ENCODE assay signal across 7 cellular contexts in the genomic region with DNA sequence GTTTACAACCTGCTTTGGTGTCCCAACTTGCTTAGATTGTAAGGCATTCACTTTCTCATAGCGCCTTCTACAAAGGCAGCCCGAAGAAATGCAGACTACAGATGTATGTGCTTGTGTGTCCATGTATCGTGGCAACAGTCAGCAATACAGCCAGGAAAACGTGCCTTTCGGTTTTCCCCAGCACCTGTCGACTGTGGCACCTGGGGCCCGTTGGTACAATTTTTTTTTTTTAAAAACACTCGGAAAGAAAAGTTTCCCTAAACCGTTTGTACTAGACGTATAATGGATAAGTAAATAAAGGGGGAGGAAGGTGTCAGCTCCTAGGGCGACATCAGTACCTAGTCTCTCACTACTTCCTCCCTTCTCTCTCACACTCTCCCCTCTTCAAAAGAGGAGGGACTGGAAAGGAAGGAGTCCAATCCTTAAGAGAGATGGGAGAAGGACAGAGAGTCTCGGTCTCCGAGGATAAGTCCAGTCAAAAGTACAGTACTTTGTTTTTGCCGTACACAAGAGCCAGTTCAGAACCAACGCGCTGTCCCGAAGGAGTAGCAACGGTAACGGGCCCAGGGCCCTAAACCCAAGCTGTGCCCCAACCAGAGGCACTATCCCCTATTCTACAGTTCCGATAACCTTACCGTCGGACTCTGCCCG. TPM values are rescaled to one million over a fixed set of nuclear protein-coding genes. Genes with fewer than 3 reads are reported as not detected.
DNase-seq lines count a peak whose midpoint lies in the region; TF ChIP-seq lines count a peak whose summit lies in the region.

No MANE protein-coding gene starts in this region.

- peaks cover 43% of the 10 kb centered on the region for H4K20me1 ChIP-seq in SU-DHL-6 (ENCODE audit: low read depth, low read length)

- H3K36me3 ChIP-seq in SU-DHL-6 (ENCODE audit: low read length) = peaks cover 35% of the 10 kb centered on the region
- peaks cover 7% of the 10 kb centered on the region in 2 donors for H3K36me3 ChIP-seq in stomach smooth muscle (ENCODE audit: control insufficient read depth in 2 of 2, insufficient read depth in 2 of 2, low read length in 2 of 2)

- H3K4me1 ChIP-seq in stomach smooth muscle (ENCODE audit: control insufficient read depth, insufficient read depth, low read length) = peaks cover 12% of the 10 kb centered on the region

- H3K27me3 ChIP-seq in SU-DHL-6 (ENCODE audit: low read length) (no peaks in the 10 kb centered on the region), stomach smooth muscle (ENCODE audit: control insufficient read depth in 1 of 2, insufficient read depth in 2 of 2, low read length in 2 of 2) (no peaks in the 10 kb centered on the region)

- no peaks in the 10 kb centered on the region for H3K9me2 ChIP-seq in SU-DHL-6 (replicated peaks; ENCODE audit: insufficient read depth, low read length)

- H3K9ac ChIP-seq in SU-DHL-6 (ENCODE audit: low read length) (peak overlapping the region; percentile 100), stomach smooth muscle (ENCODE audit: low read length in 2 of 2) (peak overlapping the region; percentile 94 to 100)

- H3K27ac ChIP-seq in SU-DHL-6 (ENCODE audit: low read depth, low read length) (peak overlapping the region; percentile 78), stomach smooth muscle (ENCODE audit: low read length) (peak overlapping the region; percentile 98)

- peaks cover 95% of the 10 kb centered on the region for H3K79me2 ChIP-seq in SU-DHL-6 (ENCODE audit: insufficient read depth, low read length)

- peak overlapping the region; percentile 43 for H2AFZ ChIP-seq in SU-DHL-6 (ENCODE audit: low read depth, low read length, severe bottlenecking)

- no peak for TF ChIP-seq CTCF in SU-DHL-6 (IDR thresholded peaks at IDR 0.05; ENCODE audit: insufficient read depth, low read length, poor library complexity, severe bottlenecking)

- peak; percentile 17 for DNase-seq in GM04503 (ENCODE audit: low read depth)
- DNase-seq in H4 (ENCODE audit: low spot score) = peak; percentile 28
- peak; percentile 41 for DNase-seq in LoVo (ENCODE audit: low spot score)
- DNase-seq in central memory CD4-positive, alpha-beta T cell = peak; percentile 64
- peak; percentile 76 for DNase-seq in kidney tubule cell (ENCODE audit: low spot score)

- H3K4me2 ChIP-seq in SU-DHL-6 (ENCODE audit: low read depth, low read length, poor library complexity, severe bottlenecking) = peak overlapping the region; percentile 99

- H3K4me3 ChIP-seq in SU-DHL-6 (ENCODE audit: insufficient read depth, low read length, poor library complexity, severe bottlenecking) (peak overlapping the region; percentile 91), stomach smooth muscle (ENCODE audit: low read length in 2 of 2) (peak overlapping the region; percentile 94 to 100)

- no peaks in the 10 kb centered on the region for H3K9me3 ChIP-seq in SU-DHL-6 (ENCODE audit: insufficient read depth, low read length)
- H3K9me3 ChIP-seq in stomach smooth muscle (ENCODE audit: control insufficient read depth in 2 of 2, low read length in 2 of 2) = no peaks in the 10 kb centered on the region

- peaks cover 18% of the 10 kb centered on the region for H3F3A ChIP-seq in SU-DHL-6 (ENCODE audit: insufficient read depth)

RNA-seq across cellular contexts. Expression of a gene that starts 0.8 kb away (rescaled TPM):
- 19.4 and 26.8 TPM in 2 replicates for total RNA-seq in H4 (2014; rRNA removed; shearing (Covaris generic))

Comparison
In these comparisons a context has a peak if more than half of its experiments do, and no peak if none do; other contexts are left out.
1. Peak in every context shown above with its lines: DNase-seq, H3K4me3 ChIP-seq and H3K27ac ChIP-seq.
2. DNase-seq: peak in every context shown above with its lines; median percentile 76 in kidney tubule cell; 64 in central memory CD4-positive, alpha-beta T cell; 41 in LoVo; 28 in H4; 17 in GM04503.